11 cellular contexts compared by ENCODE assay signal in genomic region chr14:58353516-58354299, GRCh38. TPM values are rescaled to one million over a fixed set of nuclear protein-coding genes. Genes with fewer than 3 reads are reported as not detected.
A peak's percentile ranks its signal among the peaks of the same experiment; 100 is the strongest.
DNase-seq lines count a peak whose midpoint lies in the region; ATAC-seq and TF ChIP-seq lines count a peak whose summit lies in the region.
"Had no signal": no experiment of that assay in that cellular context is flagged by ENCODE, and none has a peak within 500 bp of the region (broad histone marks: within the 10 kb centered on the region; RNA-seq: fewer than 3 reads in every experiment).

No MANE protein-coding gene starts in this region.

- H3K4me1 ChIP-seq in gastroesophageal sphincter (peaks cover 0 to 6% (median 3%) of the 10 kb centered on the region in 3 donors), stomach smooth muscle (ENCODE audit: control insufficient read depth, insufficient read depth, low read length) (no peaks in the 10 kb centered on the region)

- peak overlapping the region; percentile 77 for H3K27ac Mint-ChIP-seq in activated CD8-positive, alpha-beta memory T cell treated with anti-CD3 and anti-CD28 coated beads, Interleukin-2, amount 10 ng/mL, durations not matched to agents 7 days and 5 days

- H3K4me1 Mint-ChIP-seq in activated CD8-positive, alpha-beta memory T cell treated with anti-CD3 and anti-CD28 coated beads, Interleukin-2, amount 10 ng/mL, durations not matched to agents 7 days and 5 days, result peaks cover 19% of the 10 kb centered on the region

- CTCF ChIA-PET in activated CD8-positive, alpha-beta memory T cell treated with anti-CD3 and anti-CD28 coated beads, Interleukin-2, amount 10 ng/mL, durations not matched to agents 7 days and 5 days (lab: Charles Lee), result interaction anchor here (1.4 kb wide), 1 partner anchor 8 kb away, joined by 4 read pairs; no protein-coding TSS in a partner anchor

- H3K27ac ChIP-seq in VCaP, result peak overlapping the region; percentile 71
- H3K27ac ChIP-seq in gastroesophageal sphincter, result peak overlapping the region in 2 of 4 donors; percentile 35 to 42
- H3K27ac ChIP-seq in stomach smooth muscle (ENCODE audit: low read length), result no peak overlapping the region

- TF ChIP-seq CTCF in VCaP (conservative IDR thresholded peaks at IDR 0.05) (no peak), gastroesophageal sphincter (IDR thresholded peaks at IDR 0.05) (no peak)

- H3K36me3 ChIP-seq in gastroesophageal sphincter, result peaks cover 0 to 55% of the 10 kb centered on the region in 2 donors
- peaks cover 5 to 14% of the 10 kb centered on the region in 2 donors for H3K36me3 ChIP-seq in stomach smooth muscle (ENCODE audit: control insufficient read depth in 2 of 2, insufficient read depth in 2 of 2, low read length in 2 of 2)

- peak; percentile 64 for ATAC-seq in activated CD8-positive, alpha-beta memory T cell treated with anti-CD3 and anti-CD28 coated beads, Interleukin-2, amount 10 ng/mL, durations not matched to agents 7 days and 5 days
- ATAC-seq in gastroesophageal sphincter (no peak), HG02840 (IDR thresholded peaks at IDR 0.05; ENCODE audit: low FRiP score, unreplicated experiment) (no peak), GM21717 (IDR thresholded peaks at IDR 0.05; ENCODE audit: unreplicated experiment) (no peak)

- H3K36me3 Mint-ChIP-seq in activated CD8-positive, alpha-beta memory T cell treated with anti-CD3 and anti-CD28 coated beads, Interleukin-2, amount 10 ng/mL, durations not matched to agents 7 days and 5 days, result peaks cover 56% of the 10 kb centered on the region

- H3K9me3 Mint-ChIP-seq in activated CD8-positive, alpha-beta memory T cell treated with anti-CD3 and anti-CD28 coated beads, Interleukin-2, amount 10 ng/mL, durations not matched to agents 7 days and 5 days (ENCODE audit: low read depth), result no peaks in the 10 kb centered on the region

- no peak for TF ChIP-seq POLR2A in gastroesophageal sphincter (IDR thresholded peaks at IDR 0.05)

- DNase-seq in activated CD8-positive, alpha-beta memory T cell treated with anti-CD3 and anti-CD28 coated beads, Interleukin-2, amount 10 ng/mL, durations not matched to agents 7 days and 5 days, result no peak
- no peak for DNase-seq in activated CD8-positive, alpha-beta memory T cell treated with anti-CD3 and anti-CD28 coated beads for 24 hours
- DNase-seq in AG20443 (ENCODE audit: low spot score), result no peak
- DNase-seq: C1 segment of cervical spinal cord, NCI-H82 had no signal

- peak overlapping the region; percentile 15 to 17 for H3K4me3 ChIP-seq in gastroesophageal sphincter
- H3K4me3 ChIP-seq in stomach smooth muscle (ENCODE audit: low read length in 2 of 2), result peak overlapping the region; percentile 45 to 59
- H3K4me3 ChIP-seq: HAP-1 had no signal

- H3K4me3 Mint-ChIP-seq in activated CD8-positive, alpha-beta memory T cell treated with anti-CD3 and anti-CD28 coated beads, Interleukin-2, amount 10 ng/mL, durations not matched to agents 7 days and 5 days, result peak overlapping the region; percentile 67

- 62 to 63% methylated on average over 4 of the region's 4 CpGs for WGBS in gastroesophageal sphincter (ENCODE audit: low coverage in 1 of 2), 2 donors

- H3K27me3 ChIP-seq in gastroesophageal sphincter, result no peaks in the 10 kb centered on the region
- H3K27me3 ChIP-seq in stomach smooth muscle (ENCODE audit: control insufficient read depth in 1 of 2, insufficient read depth in 2 of 2, low read length in 2 of 2), result no peaks in the 10 kb centered on the region

- no peak for TF ChIP-seq EP300 in gastroesophageal sphincter (IDR thresholded peaks at IDR 0.05)

- H3K9me3 ChIP-seq in gastroesophageal sphincter (no peaks in the 10 kb centered on the region), stomach smooth muscle (ENCODE audit: control insufficient read depth in 2 of 2, low read length in 2 of 2) (no peaks in the 10 kb centered on the region)
- H3K9me3 ChIP-seq: HAP-1 had no signal

- peak overlapping the region; percentile 7 to 54 for H3K9ac ChIP-seq in stomach smooth muscle (ENCODE audit: low read length in 2 of 2)

- H3K27me3 Mint-ChIP-seq in activated CD8-positive, alpha-beta memory T cell treated with anti-CD3 and anti-CD28 coated beads, Interleukin-2, amount 10 ng/mL, durations not matched to agents 7 days and 5 days, result no peaks in the 10 kb centered on the region

RNA-seq across cellular contexts. Expression of gene TOMM20L, which starts 42.0 kb away (rescaled TPM):
- not detected for total RNA-seq in activated CD8-positive, alpha-beta memory T cell treated with anti-CD3 and anti-CD28 coated beads, Interleukin-2, amount 10 ng/mL, durations not matched to agents 7 days and 5 days
- total RNA-seq in gastroesophageal sphincter, result not detected

RNA-seq across cellular contexts. Expression of gene ARID4A, which starts 55.4 kb away (rescaled TPM):
- 10 to 100 TPM; 32.2 to 35.8 TPM for total RNA-seq in activated CD8-positive, alpha-beta memory T cell treated with anti-CD3 and anti-CD28 coated beads, Interleukin-2, amount 10 ng/mL, durations not matched to agents 7 days and 5 days
- total RNA-seq in gastroesophageal sphincter, result 10 to 100 TPM; 12.8 to 31.1 (median 18.8) TPM
